32 cellular contexts compared by ENCODE assay signal in the genomic region with DNA sequence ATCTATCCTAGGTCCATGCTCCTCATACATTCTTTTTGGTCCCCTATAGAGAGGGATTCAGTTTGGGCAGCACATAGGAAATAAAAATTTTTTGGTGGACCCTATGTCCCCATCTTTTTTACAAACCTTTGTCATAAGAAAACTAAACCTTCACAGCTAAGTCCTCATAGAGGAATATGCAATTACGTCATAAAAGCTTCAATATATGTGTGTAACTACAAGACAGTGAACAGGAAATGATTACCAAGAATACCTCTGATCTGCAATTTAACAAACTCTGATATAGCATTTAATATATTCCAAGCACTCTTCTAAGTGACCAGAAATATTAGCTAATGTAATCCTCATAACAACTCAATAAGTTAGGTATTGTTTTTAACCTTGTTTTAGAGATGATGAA. TPM values are rescaled to one million over a fixed set of nuclear protein-coding genes. Genes with fewer than 3 reads are reported as not detected.
"Had no signal": no experiment of that assay in that cellular context is flagged by ENCODE, and none has a peak within 500 bp of the region (broad histone marks: within the 10 kb centered on the region; RNA-seq: fewer than 3 reads in every experiment).

No MANE protein-coding gene starts in this region.

- H3K4me2 ChIP-seq: KMS-11, PC-9 had no signal

- H3K4me1 ChIP-seq: SJSA1 had no signal

- DNase-seq: Karpas-422, KBM-7, MM.1S, MV-4-11, NCI-H1092, NCI-H1105, NCI-H1417 treated with DMSO at 0.1 percent for 48 hours, NCI-H1436 treated with DMSO at 0.1 percent for 48 hours, NCI-H1694 treated with DMSO at 0.1 percent for 48 hours, NCI-H187 treated with DMSO at 0.1 percent for 48 hours, NCI-H2029, NCI-H2081, NCI-H2171 treated with DMSO at 0.1 percent for 48 hours, NCI-H2227 treated with DMSO at 0.1 percent for 48 hours, NCI-H345, NCI-H446, NCI-H510A treated with DMSO at 0.1 percent for 48 hours, NCI-H524 treated with DMSO at 0.1 percent for 48 hours, NCI-H69, NCI-H748 treated with DMSO at 0.1 percent for 48 hours, NCI-H82, PC-9, Right ventricle myocardium superior, RPMI8226, SHP77 treated with DMSO at 0.1 percent for 48 hours had no signal

- H3K9me3 ChIP-seq: SJSA1 had no signal

- ATAC-seq: Panc1, SK-N-SH treated with all-trans-retinoic acid at 6 μM for 48 hours had no signal

- H3K4me3 ChIP-seq: PC-9, SJSA1 had no signal

- H3K36me3 ChIP-seq: SJSA1 had no signal

- H2AFZ ChIP-seq: PC-9 had no signal

- H3K9ac ChIP-seq: KMS-11 had no signal

- H3K27ac ChIP-seq: KMS-11, PC-9, SJSA1 had no signal

RNA-seq across cellular contexts. Expression of gene AMPD1, which starts 19.2 kb away (rescaled TPM):
- total RNA-seq: MCF 10A, NCI-H460, OCI-LY7, PC-9, Right ventricle myocardium superior, SJSA1 had no signal
